ENCODE assay signal across 8 cellular contexts in the genomic region with DNA sequence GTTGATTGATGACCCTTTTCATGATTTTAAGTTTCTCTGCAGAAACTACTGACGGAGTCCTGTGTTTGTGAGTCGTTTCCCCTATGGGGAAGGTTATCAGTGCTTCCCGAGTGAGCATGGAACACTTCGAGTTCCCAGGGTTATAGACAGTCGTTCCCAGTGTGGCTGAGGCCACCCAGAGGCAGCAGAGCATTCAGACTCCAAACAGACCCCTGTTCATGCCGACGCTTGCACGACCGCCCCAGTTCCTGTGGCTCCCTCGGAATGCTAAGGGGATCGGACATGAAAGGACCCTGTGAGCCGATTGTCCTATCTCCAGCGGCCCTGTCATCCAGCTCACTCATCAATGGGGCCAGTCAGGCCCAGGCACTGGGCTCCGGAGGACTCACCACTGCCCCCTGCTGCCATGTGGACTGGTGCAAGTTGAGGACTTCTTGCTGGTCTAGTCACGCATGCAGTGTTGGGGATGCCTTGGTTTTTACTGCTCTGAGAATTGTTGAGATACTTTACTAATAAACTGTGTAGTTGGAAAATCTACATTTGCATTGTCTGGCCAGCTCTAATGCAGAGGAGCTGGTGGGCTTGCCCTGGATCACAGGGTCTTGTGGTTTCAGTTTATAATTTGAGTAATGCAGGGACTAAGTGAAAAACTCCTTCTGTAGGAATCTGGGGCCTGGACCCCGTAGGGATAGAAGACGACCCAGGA. TPM values are rescaled to one million over a fixed set of nuclear protein-coding genes. Genes with fewer than 3 reads are reported as not detected.
DNase-seq lines count a peak whose midpoint lies in the region; ATAC-seq and TF ChIP-seq lines count a peak whose summit lies in the region.

No MANE protein-coding gene starts in this region.

- H3K27me3 Mint-ChIP-seq in Calu3 (ENCODE audit: unreplicated experiment), result no peaks in the 10 kb centered on the region

- BruUV-seq in Calu3 (replicated peaks; lab: Mats Ljungman, UMichigan), result no TSS peak

- peaks cover 15% of the 10 kb centered on the region for H3K4me1 Mint-ChIP-seq in Calu3 (ENCODE audit: low read depth, unreplicated experiment)

- peaks cover 89% of the 10 kb centered on the region for H3K36me3 Mint-ChIP-seq in Calu3 (ENCODE audit: insufficient read depth, unreplicated experiment)

- no peak overlapping the region for H3K27ac Mint-ChIP-seq in Calu3 (ENCODE audit: unreplicated experiment)

- CTCF ChIA-PET in Calu3 (lab: Charles Lee), result interaction anchor here (0.5 kb wide), 1 partner anchor 25 kb away, joined by 3 read pairs; no protein-coding TSS in a partner anchor

- intact Hi-C loops in Calu3 (cut with micrococcal nuclease; ENCODE audit: unreplicated experiment), result no loop called here
- intact Hi-C loops in left ventricle myocardium superior (cut with micrococcal nuclease), result loop anchor here (5.0 kb wide), 1 partner anchor 225 kb away; no protein-coding TSS in a partner anchor

- DNase-seq in Calu3 (peak; percentile 91), HT-29 (ENCODE audit: low spot score) (peak; percentile 72), T-helper 1 cell (peak; percentile 49 to 75 (median 64)), amniotic epithelial cell (ENCODE audit: low read depth) (peak; percentile 61), left ventricle myocardium superior (peak; percentile 90), retina (peak; percentile 77)

- H3K9me3 Mint-ChIP-seq in Calu3 (ENCODE audit: low read depth, unreplicated experiment), result no peaks in the 10 kb centered on the region

- ATAC-seq in left ventricle myocardium superior, result peak; percentile 25
- no peak for ATAC-seq in HG03159 (IDR thresholded peaks at IDR 0.05; ENCODE audit: unreplicated experiment)
- no peak for ATAC-seq in HG02571 (IDR thresholded peaks at IDR 0.05; ENCODE audit: unreplicated experiment)

- H3K4me3 Mint-ChIP-seq in Calu3 (ENCODE audit: low read depth, unreplicated experiment), result no peak overlapping the region

- peak; percentile 89 for TF ChIP-seq CTCF in Calu3 (IDR thresholded peaks at IDR 0.05; ENCODE audit: unreplicated experiment)

RNA-seq across cellular contexts. Expression of a gene that starts 3.1 kb away (rescaled TPM):
- total RNA-seq in Calu3 (2022) (1,719 and 1,779 TPM in 2 replicates), left ventricle myocardium superior (1,029 TPM)
- total RNA-seq in HT-29 (2014; rRNA removed; shearing (Covaris generic)), result 8,222 and 8,866 TPM in 2 replicates

RNA-seq across cellular contexts. Expression of a gene that starts 18.2 kb away (rescaled TPM):
- total RNA-seq in Calu3 (2022) (31.3 and 48.2 TPM in 2 replicates), left ventricle myocardium superior (not detected)
- total RNA-seq in HT-29 (2014; rRNA removed; shearing (Covaris generic)), result 16.5 and 23.8 TPM in 2 replicates

RNA-seq across cellular contexts. Expression of a gene that starts 49.2 kb away (rescaled TPM):
- total RNA-seq in Calu3 (2022) (174 and 186 TPM in 2 replicates), left ventricle myocardium superior (108 TPM)
- total RNA-seq in HT-29 (2014; rRNA removed; shearing (Covaris generic)), result 150 and 162 TPM in 2 replicates

RNA-seq across cellular contexts. Expression of a gene that starts 56.1 kb away (rescaled TPM):
- not detected in 2 replicates for total RNA-seq in Calu3 (2022)
- total RNA-seq in HT-29 (2014; rRNA removed; shearing (Covaris generic)), result 81.5 and 82.2 TPM in 2 replicates
- not detected for total RNA-seq in left ventricle myocardium superior

Comparison
In these comparisons a context has a peak if more than half of its experiments do, and no peak if none do; other contexts are left out.
1. RNA of a gene that starts 18.2 kb away (total RNA-seq): 31.3 to 48.2 TPM in Calu3 and 16.5 to 23.8 TPM in HT-29; not detected in left ventricle myocardium superior (single experiment); every median in the first group is over 10 times any median in the second.
2. Peak in every context shown above with its lines, with median percentiles within 50 percentile points of each other: DNase-seq.